ENCODE assay signal across 17 cellular contexts in genomic region chr7:120680986-120681385, GRCh38.
A peak's percentile ranks its signal among the peaks of the same experiment; 100 is the strongest.
DNase-seq lines count a peak whose midpoint lies in the region; ATAC-seq and TF ChIP-seq lines count a peak whose summit lies in the region.
"Had no signal": no experiment of that assay in that cellular context is flagged by ENCODE, and none has a peak within 500 bp of the region (broad histone marks: within the 10 kb centered on the region; RNA-seq: fewer than 3 reads in every experiment).

No MANE protein-coding gene starts in this region.

- H3K4me3 Mint-ChIP-seq in nephron progenitor cell = no peak overlapping the region
- no peak overlapping the region for H3K4me3 Mint-ChIP-seq in activated T-helper 2 cell treated with anti-CD3 and anti-CD28 coated beads, Interferon-gamma antibody, Interleukin-2, Interleukin-4, amounts not matched to agents 10 μg/mL and 5 μg/mL and 100 μg/mL, durations not matched to agents 14 hours and 24 hours and 36 hours (ENCODE audit: low read depth)
- H3K4me3 Mint-ChIP-seq: CD8-positive, alpha-beta T cell; GM23338; H9 had no signal

- no peak for TF ChIP-seq CTCF in OCI-LY3 (IDR thresholded peaks at IDR 0.05; ENCODE audit: low read depth, low read length)
- TF ChIP-seq CTCF in nephron progenitor cell (IDR thresholded peaks at IDR 0.05) = no peak

- H3K4me2 ChIP-seq in OCI-LY3 (ENCODE audit: low read length) = peak overlapping the region; percentile 24; the same call in 1 of the 2 replicates
- H3K4me2 ChIP-seq: GM23338 had no signal

- H3K27me3 ChIP-seq in OCI-LY3 (ENCODE audit: low read depth, low read length) = no peaks in the 10 kb centered on the region
- H3K27me3 ChIP-seq: BE2C had no signal

- H3K4me1 Mint-ChIP-seq in nephron progenitor cell = peaks cover 20% of the 10 kb centered on the region
- no peaks in the 10 kb centered on the region for H3K4me1 Mint-ChIP-seq in activated T-helper 2 cell treated with anti-CD3 and anti-CD28 coated beads, Interferon-gamma antibody, Interleukin-2, Interleukin-4, amounts not matched to agents 10 μg/mL and 5 μg/mL and 100 μg/mL, durations not matched to agents 14 hours and 24 hours and 36 hours (ENCODE audit: low read depth)
- H3K4me1 Mint-ChIP-seq: CD4-positive, CD25-positive, alpha-beta regulatory T cell had no signal

- no peak overlapping the region for H3K9ac ChIP-seq in OCI-LY3 (ENCODE audit: low read length)

- peaks cover 10% of the 10 kb centered on the region for H3K4me1 ChIP-seq in OCI-LY3 (ENCODE audit: low read length)
- H3K4me1 ChIP-seq: BE2C, Caco-2 had no signal

- H3K36me3 ChIP-seq in OCI-LY3 (replicated peaks; ENCODE audit: low read depth, low read length) = no peaks in the 10 kb centered on the region
- H3K36me3 ChIP-seq: BE2C had no signal

- H3K79me2 ChIP-seq in OCI-LY3 (ENCODE audit: low read length) = no peaks in the 10 kb centered on the region

- H2AFZ ChIP-seq in OCI-LY3 (ENCODE audit: low read depth, low read length) = no peak overlapping the region
- H2AFZ ChIP-seq: GM23338 had no signal

- H3K36me3 Mint-ChIP-seq in nephron progenitor cell (ENCODE audit: low read depth) = no peaks in the 10 kb centered on the region
- no peaks in the 10 kb centered on the region for H3K36me3 Mint-ChIP-seq in activated T-helper 2 cell treated with anti-CD3 and anti-CD28 coated beads, Interferon-gamma antibody, Interleukin-2, Interleukin-4, amounts not matched to agents 10 μg/mL and 5 μg/mL and 100 μg/mL, durations not matched to agents 14 hours and 24 hours and 36 hours (ENCODE audit: low read depth)
- H3K36me3 Mint-ChIP-seq: CD4-positive, CD25-positive, alpha-beta regulatory T cell; CD8-positive, alpha-beta T cell had no signal

- ATAC-seq in Right ventricle myocardium superior (ENCODE audit: poor library complexity) (peak; percentile 27), HG02885 (IDR thresholded peaks at IDR 0.05; ENCODE audit: poor library complexity, unreplicated experiment) (no peak)
- ATAC-seq: CD8-positive, alpha-beta T cell; GM23338; HCT116 had no signal

- H3K9me3 ChIP-seq in OCI-LY3 (ENCODE audit: insufficient read depth, low read length) = no peaks in the 10 kb centered on the region
- H3K9me3 ChIP-seq: BE2C, Caco-2 had no signal

- H3K27ac ChIP-seq in OCI-LY3 (ENCODE audit: low read length) = no peak overlapping the region
- H3K27ac ChIP-seq: 22Rv1, C4-2B had no signal

- H3K27ac Mint-ChIP-seq in nephron progenitor cell = peak overlapping the region; percentile 70
- no peak overlapping the region for H3K27ac Mint-ChIP-seq in activated T-helper 2 cell treated with anti-CD3 and anti-CD28 coated beads, Interferon-gamma antibody, Interleukin-2, Interleukin-4, amounts not matched to agents 10 μg/mL and 5 μg/mL and 100 μg/mL, durations not matched to agents 14 hours and 24 hours and 36 hours
- H3K27ac Mint-ChIP-seq: CD4-positive, CD25-positive, alpha-beta regulatory T cell; CD8-positive, alpha-beta T cell; GM23338 had no signal

- intact Hi-C loops in Right ventricle myocardium superior (cut with DNase I) = no loop called here
- intact Hi-C loops in cardiac septum (cut with DNase I) = no loop called here
- intact Hi-C loops in activated T-helper 2 cell treated with anti-CD3 and anti-CD28 coated beads, Interferon-gamma antibody, Interleukin-2, Interleukin-4, amounts not matched to agents 10 μg/mL and 5 μg/mL and 100 μg/mL, durations not matched to agents 14 hours and 24 hours and 36 hours (cut with micrococcal nuclease) = no loop called here

- H3K27me3 Mint-ChIP-seq in nephron progenitor cell (ENCODE audit: low read depth, poor library complexity) = peaks cover 3% of the 10 kb centered on the region
- no peaks in the 10 kb centered on the region for H3K27me3 Mint-ChIP-seq in activated T-helper 2 cell treated with anti-CD3 and anti-CD28 coated beads, Interferon-gamma antibody, Interleukin-2, Interleukin-4, amounts not matched to agents 10 μg/mL and 5 μg/mL and 100 μg/mL, durations not matched to agents 14 hours and 24 hours and 36 hours (ENCODE audit: low read depth)
- H3K27me3 Mint-ChIP-seq: CD4-positive, CD25-positive, alpha-beta regulatory T cell had no signal

- H3K4me3 ChIP-seq in OCI-LY3 (ENCODE audit: low read length) = no peak overlapping the region
- H3K4me3 ChIP-seq: GM23338 had no signal

- no peaks in the 10 kb centered on the region for H3K9me3 Mint-ChIP-seq in nephron progenitor cell
- no peaks in the 10 kb centered on the region for H3K9me3 Mint-ChIP-seq in activated T-helper 2 cell treated with anti-CD3 and anti-CD28 coated beads, Interferon-gamma antibody, Interleukin-2, Interleukin-4, amounts not matched to agents 10 μg/mL and 5 μg/mL and 100 μg/mL, durations not matched to agents 14 hours and 24 hours and 36 hours
- H3K9me3 Mint-ChIP-seq: CD8-positive, alpha-beta T cell; GM23338; H9 had no signal

- no peak for DNase-seq in Right ventricle myocardium superior
- DNase-seq in cardiac septum (ENCODE audit: low spot score) = no peak
- no peak for DNase-seq in nephron progenitor cell
- no peak for DNase-seq in activated T-helper 2 cell treated with anti-CD3 and anti-CD28 coated beads, Interferon-gamma antibody, Interleukin-2, Interleukin-4, amounts not matched to agents 10 μg/mL and 5 μg/mL and 100 μg/mL, durations not matched to agents 14 hours and 24 hours and 36 hours (ENCODE audit: low spot score)
- DNase-seq: BE2C; Caco-2; CD4-positive, CD25-positive, alpha-beta regulatory T cell; CD8-positive, alpha-beta T cell; DMS153; DND-41; H9 had no signal

- no peaks in the 10 kb centered on the region for H4K20me1 ChIP-seq in OCI-LY3 (ENCODE audit: insufficient read depth, low read length)
